23 cellular contexts compared by ENCODE assay signal in genomic region chr21:35547946-35548774, GRCh38.
"Had no signal": no experiment of that assay in that cellular context is flagged by ENCODE, and none has a peak within 500 bp of the region (broad histone marks: within the 10 kb centered on the region; RNA-seq: fewer than 3 reads in every experiment).

No MANE protein-coding gene starts in this region.

- H3K27me3 Mint-ChIP-seq: activated naive CD8-positive, alpha-beta T cell had no signal

- ATAC-seq: activated T-cell treated with anti-CD3 and anti-CD28 coated beads, Interleukin-2, amount 50 U/mL, for 4 hours had no signal

- H3K9ac ChIP-seq: SK-N-SH had no signal

- H3K36me3 ChIP-seq: MG63, Peyer's patch, SJCRH30 had no signal

- DNase-seq: activated B cell treated with CpG ODN at 0.5 μM for 24 hours; activated CD4-positive, alpha-beta T cell treated with anti-CD3 and anti-CD28 coated beads for 1 hour; activated CD4-positive, alpha-beta T cell treated with anti-CD3 and anti-CD28 coated beads, Interleukin-2, amount 10 ng/mL, durations not matched to agents 24 days and 14 days; activated CD4-positive, alpha-beta T cell treated with anti-CD3 and anti-CD28 coated beads, Interleukin-2, amount 50 U/mL, for 48 hours; activated CD8-positive, alpha-beta memory T cell treated with anti-CD3 and anti-CD28 coated beads for 24 hours; activated effector memory CD4-positive, alpha-beta T cell treated with anti-CD3 and anti-CD28 coated beads, Interleukin-2, amount 50 U/mL, for 16 hours; activated naive CD4-positive, alpha-beta T cell treated with Interleukin-2 at 50 U/mL for 16 hours; activated T-cell treated with anti-CD3 and anti-CD28 coated beads, Interleukin-2, amount 50 U/mL, for 4 hours; MG63; NCI-H1092 treated with DMSO at 0.1 percent for 48 hours; NCI-H1417 treated with DMSO at 0.1 percent for 48 hours; NCI-H1694 treated with DMSO at 0.1 percent for 48 hours; NCI-H2081; NCI-H510A treated with DMSO at 0.1 percent for 48 hours; NCI-H69; NK-92 treated with Interleukin-12 subunit alpha and Interleukin-12 subunit beta, amount 100 ng/mL, for 24 hours; Peyer's patch; Right ventricle myocardium superior; SJCRH30; SK-N-SH; T-helper 1 cell had no signal

- H3K27ac Mint-ChIP-seq: activated B cell treated with CpG ODN at 0.5 μM for 24 hours; activated CD4-positive, alpha-beta T cell treated with anti-CD3 and anti-CD28 coated beads, Interleukin-2, amount 10 ng/mL, durations not matched to agents 24 days and 14 days; activated naive CD8-positive, alpha-beta T cell had no signal

- H3K27me3 ChIP-seq: MG63, Peyer's patch, SJCRH30 had no signal

- H3K4me3 Mint-ChIP-seq: activated B cell treated with CpG ODN at 0.5 μM for 24 hours; activated CD4-positive, alpha-beta T cell treated with anti-CD3 and anti-CD28 coated beads, Interleukin-2, amount 10 ng/mL, durations not matched to agents 24 days and 14 days; activated naive CD8-positive, alpha-beta T cell; activated T-cell treated with anti-CD3 and anti-CD28 coated beads, Interleukin-2, amount 50 U/mL, for 4 hours had no signal

- H3K36me3 Mint-ChIP-seq: activated naive CD8-positive, alpha-beta T cell had no signal

- H3K27ac ChIP-seq: Peyer's patch, RWPE1, SJCRH30 had no signal

- H3K9me3 ChIP-seq: MG63, Peyer's patch, SK-N-SH had no signal

- H3K4me3 ChIP-seq: MG63, Peyer's patch, SJCRH30 had no signal

- H3K9me3 Mint-ChIP-seq: activated B cell treated with CpG ODN at 0.5 μM for 24 hours; activated T-cell treated with anti-CD3 and anti-CD28 coated beads, Interleukin-2, amount 50 U/mL, for 4 hours had no signal

- H3K4me1 Mint-ChIP-seq: activated B cell treated with CpG ODN at 0.5 μM for 24 hours; activated CD4-positive, alpha-beta T cell treated with anti-CD3 and anti-CD28 coated beads, Interleukin-2, amount 10 ng/mL, durations not matched to agents 24 days and 14 days had no signal

- H3K4me2 ChIP-seq: SK-N-SH had no signal

- H3K9me2 ChIP-seq: SK-N-SH had no signal
